ENCODE assay signal across 1 cellular context in the genomic region with DNA sequence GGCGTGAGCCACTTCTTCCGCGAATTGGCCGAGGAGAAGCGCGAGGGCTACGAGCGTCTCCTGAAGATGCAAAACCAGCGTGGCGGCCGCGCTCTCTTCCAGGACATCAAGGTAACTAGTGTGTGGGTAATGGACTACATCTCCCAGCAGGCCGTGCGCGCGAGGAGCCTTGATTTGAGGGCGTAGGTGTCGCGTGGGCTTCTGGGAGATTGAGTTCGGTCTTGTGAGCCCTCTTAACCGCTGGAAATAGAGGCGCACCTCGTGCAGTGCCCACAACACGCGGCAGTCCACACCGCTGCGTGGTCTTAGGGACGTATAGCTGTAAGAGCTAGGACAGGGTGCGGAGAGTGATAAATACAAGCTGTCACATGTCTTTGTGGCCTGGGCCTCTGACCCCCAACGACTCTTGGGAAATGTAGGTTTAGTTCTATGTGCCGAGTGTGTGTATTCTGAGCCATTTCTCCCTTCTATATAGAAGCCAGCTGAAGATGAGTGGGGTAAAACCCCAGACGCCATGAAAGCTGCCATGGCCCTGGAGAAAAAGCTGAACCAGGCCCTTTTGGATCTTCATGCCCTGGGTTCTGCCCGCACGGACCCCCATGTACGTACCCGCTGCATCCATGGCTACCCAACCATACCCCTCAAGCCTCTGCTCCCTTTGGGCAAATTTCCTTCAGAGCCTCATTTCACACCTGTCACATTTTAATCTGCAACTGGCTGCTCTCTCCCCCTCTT.
TF ChIP-seq lines count a peak whose summit lies in the region.

No MANE protein-coding gene starts in this region.

TF ChIP-seq in K562, 482 proteins besides CTCF, POLR2A, EP300 and RAD21 (continued from another document and continues in another):
- TF ChIP-seq RHOXF2B (CRISPR knock-in tag; conservative IDR thresholded peaks at IDR 0.05), result 0 out of 2 replicates have a peak, but pooled peaks have one; percentile 30
- no peak for TF ChIP-seq DMBX1 (CRISPR knock-in tag; IDR thresholded peaks at IDR 0.05; ENCODE audit: borderline replicate concordance)
- no peak for TF ChIP-seq RFX1 (IDR thresholded peaks at IDR 0.05)
- TF ChIP-seq CSDE1 (IDR thresholded peaks at IDR 0.05), result no peak
- no peak for TF ChIP-seq TEAD2 (tag; IDR thresholded peaks at IDR 0.05)
- no peak for TF ChIP-seq STAT5A (IDR thresholded peaks at IDR 0.05; ENCODE audit: borderline replicate concordance, low read length)
- no peak for TF ChIP-seq PKNOX1 (IDR thresholded peaks at IDR 0.05)
- TF ChIP-seq, protein P1, sequence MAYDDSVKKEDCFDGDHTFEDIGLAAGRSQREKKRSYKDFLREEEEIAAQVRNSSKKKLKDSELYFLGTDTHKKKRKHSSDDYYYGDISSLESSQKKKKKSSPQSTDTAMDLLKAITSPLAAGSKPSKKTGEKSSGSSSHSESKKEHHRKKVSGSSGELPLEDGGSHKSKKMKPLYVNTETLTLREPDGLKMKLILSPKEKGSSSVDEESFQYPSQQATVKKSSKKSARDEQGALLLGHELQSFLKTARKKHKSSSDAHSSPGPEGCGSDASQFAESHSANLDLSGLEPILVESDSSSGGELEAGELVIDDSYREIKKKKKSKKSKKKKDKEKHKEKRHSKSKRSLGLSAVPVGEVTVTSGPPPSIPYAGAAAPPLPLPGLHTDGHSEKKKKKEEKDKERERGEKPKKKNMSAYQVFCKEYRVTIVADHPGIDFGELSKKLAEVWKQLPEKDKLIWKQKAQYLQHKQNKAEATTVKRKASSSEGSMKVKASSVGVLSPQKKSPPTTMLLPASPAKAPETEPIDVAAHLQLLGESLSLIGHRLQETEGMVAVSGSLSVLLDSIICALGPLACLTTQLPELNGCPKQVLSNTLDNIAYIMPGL (CRISPR knock-in tag; IDR thresholded peaks at IDR 0.05), result no peak; the same call in 1 of the 2 replicates
- no peak for TF ChIP-seq MXD1 (CRISPR knock-in tag; IDR thresholded peaks at IDR 0.05; ENCODE audit: borderline replicate concordance, poor library complexity, severe bottlenecking)
- no peak for TF ChIP-seq ATF7 (IDR thresholded peaks at IDR 0.05)
- no peak for TF ChIP-seq ZNF140 (CRISPR knock-in tag; IDR thresholded peaks at IDR 0.05)
- peak; percentile 76; the same call in 1 of the 2 replicates for TF ChIP-seq CBFB (CRISPR knock-in tag; IDR thresholded peaks at IDR 0.05)
- TF ChIP-seq ZNF766 (CRISPR knock-in tag; conservative IDR thresholded peaks at IDR 0.05), result peak; percentile 57
- TF ChIP-seq NR2F6 (CRISPR knock-in tag; IDR thresholded peaks at IDR 0.05), result no peak
- no peak for TF ChIP-seq SMAD2 (IDR thresholded peaks at IDR 0.05; ENCODE audit: low read depth, low read length)
- TF ChIP-seq TSC22D4 (tag; IDR thresholded peaks at IDR 0.05), result no peak
- no peak for TF ChIP-seq MCM2 (IDR thresholded peaks at IDR 0.05; ENCODE audit: low read depth)
- TF ChIP-seq, protein P2, sequence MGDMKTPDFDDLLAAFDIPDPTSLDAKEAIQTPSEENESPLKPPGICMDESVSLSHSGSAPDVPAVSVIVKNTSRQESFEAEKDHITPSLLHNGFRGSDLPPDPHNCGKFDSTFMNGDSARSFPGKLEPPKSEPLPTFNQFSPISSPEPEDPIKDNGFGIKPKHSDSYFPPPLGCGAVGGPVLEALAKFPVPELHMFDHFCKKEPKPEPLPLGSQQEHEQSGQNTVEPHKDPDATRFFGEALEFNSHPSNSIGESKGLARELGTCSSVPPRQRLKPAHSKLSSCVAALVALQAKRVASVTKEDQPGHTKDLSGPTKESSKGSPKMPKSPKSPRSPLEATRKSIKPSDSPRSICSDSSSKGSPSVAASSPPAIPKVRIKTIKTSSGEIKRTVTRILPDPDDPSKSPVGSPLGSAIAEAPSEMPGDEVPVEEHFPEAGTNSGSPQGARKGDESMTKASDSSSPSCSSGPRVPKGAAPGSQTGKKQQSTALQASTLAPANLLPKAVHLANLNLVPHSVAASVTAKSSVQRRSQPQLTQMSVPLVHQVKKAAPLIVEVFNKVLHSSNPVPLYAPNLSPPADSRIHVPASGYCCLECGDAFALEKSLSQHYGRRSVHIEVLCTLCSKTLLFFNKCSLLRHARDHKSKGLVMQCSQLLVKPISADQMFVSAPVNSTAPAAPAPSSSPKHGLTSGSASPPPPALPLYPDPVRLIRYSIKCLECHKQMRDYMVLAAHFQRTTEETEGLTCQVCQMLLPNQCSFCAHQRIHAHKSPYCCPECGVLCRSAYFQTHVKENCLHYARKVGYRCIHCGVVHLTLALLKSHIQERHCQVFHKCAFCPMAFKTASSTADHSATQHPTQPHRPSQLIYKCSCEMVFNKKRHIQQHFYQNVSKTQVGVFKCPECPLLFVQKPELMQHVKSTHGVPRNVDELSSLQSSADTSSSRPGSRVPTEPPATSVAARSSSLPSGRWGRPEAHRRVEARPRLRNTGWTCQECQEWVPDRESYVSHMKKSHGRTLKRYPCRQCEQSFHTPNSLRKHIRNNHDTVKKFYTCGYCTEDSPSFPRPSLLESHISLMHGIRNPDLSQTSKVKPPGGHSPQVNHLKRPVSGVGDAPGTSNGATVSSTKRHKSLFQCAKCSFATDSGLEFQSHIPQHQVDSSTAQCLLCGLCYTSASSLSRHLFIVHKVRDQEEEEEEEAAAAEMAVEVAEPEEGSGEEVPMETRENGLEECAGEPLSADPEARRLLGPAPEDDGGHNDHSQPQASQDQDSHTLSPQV (IDR thresholded peaks at IDR 0.05), result peak; percentile 62
- no peak for TF ChIP-seq ARID2 (IDR thresholded peaks at IDR 0.05)
- TF ChIP-seq ZNF431 (CRISPR knock-in tag; IDR thresholded peaks at IDR 0.05), result peak; percentile 68; the same call in 1 of the 2 replicates
- TF ChIP-seq MTA1 (IDR thresholded peaks at IDR 0.05; ENCODE audit: borderline replicate concordance), result no peak; the same call in 1 of the 2 replicates
- no peak for TF ChIP-seq MCM7 (IDR thresholded peaks at IDR 0.05)
- TF ChIP-seq ZNF3 (CRISPR knock-in tag; IDR thresholded peaks at IDR 0.05), result no peak; the same call in 1 of the 2 replicates
- TF ChIP-seq KDM2B (CRISPR knock-in tag; IDR thresholded peaks at IDR 0.05), result no peak
- no peak for TF ChIP-seq EWSR1 (IDR thresholded peaks at IDR 0.05; ENCODE audit: borderline replicate concordance, low read depth, partially characterized antibody)
- no peak for TF ChIP-seq ZBTB11 (CRISPR knock-in tag; IDR thresholded peaks at IDR 0.05)
- no peak for TF ChIP-seq FOXA1 (IDR thresholded peaks at IDR 0.05; ENCODE audit: borderline replicate concordance)
- TF ChIP-seq NONO (IDR thresholded peaks at IDR 0.05; ENCODE audit: low read depth in 2 of 2, low read length in 1 of 2), result no peak
- TF ChIP-seq ZSCAN29 (IDR thresholded peaks at IDR 0.05), result no peak
- TF ChIP-seq COPS2 (conservative IDR thresholded peaks at IDR 0.05), result no peak
- TF ChIP-seq PML (IDR thresholded peaks at IDR 0.05; ENCODE audit: low read length), result no peak; the same call in 1 of the 2 replicates
- TF ChIP-seq ZFP30 (CRISPR knock-in tag; IDR thresholded peaks at IDR 0.05; ENCODE audit: borderline replicate concordance), result no peak
- TF ChIP-seq CLOCK (CRISPR knock-in tag; IDR thresholded peaks at IDR 0.05; ENCODE audit: borderline replicate concordance), result no peak
- no peak for TF ChIP-seq MTF1 (CRISPR knock-in tag; IDR thresholded peaks at IDR 0.05; ENCODE audit: borderline replicate concordance)
- peak; percentile 24; the same call in 1 of the 2 replicates for TF ChIP-seq CREB1 (IDR thresholded peaks at IDR 0.05)
- peak; percentile 72; the same call in 1 of the 2 replicates for TF ChIP-seq CREB1 (CRISPR knock-in tag; IDR thresholded peaks at IDR 0.05)
- TF ChIP-seq NEUROD1 (IDR thresholded peaks at IDR 0.05; ENCODE audit: borderline replicate concordance, low read depth, low read length, partially characterized antibody), result no peak
- TF ChIP-seq ZFP91 (CRISPR knock-in tag; IDR thresholded peaks at IDR 0.05), result peak; percentile 9; the same call in 1 of the 2 replicates
- TF ChIP-seq HDGF (IDR thresholded peaks at IDR 0.05), result no peak
- no peak for TF ChIP-seq HMG20B (CRISPR knock-in tag; IDR thresholded peaks at IDR 0.05)
- TF ChIP-seq, protein P3, sequence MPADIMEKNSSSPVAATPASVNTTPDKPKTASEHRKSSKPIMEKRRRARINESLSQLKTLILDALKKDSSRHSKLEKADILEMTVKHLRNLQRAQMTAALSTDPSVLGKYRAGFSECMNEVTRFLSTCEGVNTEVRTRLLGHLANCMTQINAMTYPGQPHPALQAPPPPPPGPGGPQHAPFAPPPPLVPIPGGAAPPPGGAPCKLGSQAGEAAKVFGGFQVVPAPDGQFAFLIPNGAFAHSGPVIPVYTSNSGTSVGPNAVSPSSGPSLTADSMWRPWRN (IDR thresholded peaks at IDR 0.05; ENCODE audit: low read depth), result no peak
- TF ChIP-seq ZBTB5 (IDR thresholded peaks at IDR 0.05), result 0 out of 2 replicates have a peak, but pooled peaks have one; percentile 38
- no peak for TF ChIP-seq TOE1 (IDR thresholded peaks at IDR 0.05; ENCODE audit: borderline replicate concordance)
- no peak for TF ChIP-seq TOE1 (CRISPR knock-in tag; IDR thresholded peaks at IDR 0.05; ENCODE audit: borderline replicate concordance, low read depth)
- peak; percentile 91; the same call in 1 of the 2 replicates for TF ChIP-seq ILF3 (IDR thresholded peaks at IDR 0.05; ENCODE audit: borderline replicate concordance)
